In the genomic region with DNA sequence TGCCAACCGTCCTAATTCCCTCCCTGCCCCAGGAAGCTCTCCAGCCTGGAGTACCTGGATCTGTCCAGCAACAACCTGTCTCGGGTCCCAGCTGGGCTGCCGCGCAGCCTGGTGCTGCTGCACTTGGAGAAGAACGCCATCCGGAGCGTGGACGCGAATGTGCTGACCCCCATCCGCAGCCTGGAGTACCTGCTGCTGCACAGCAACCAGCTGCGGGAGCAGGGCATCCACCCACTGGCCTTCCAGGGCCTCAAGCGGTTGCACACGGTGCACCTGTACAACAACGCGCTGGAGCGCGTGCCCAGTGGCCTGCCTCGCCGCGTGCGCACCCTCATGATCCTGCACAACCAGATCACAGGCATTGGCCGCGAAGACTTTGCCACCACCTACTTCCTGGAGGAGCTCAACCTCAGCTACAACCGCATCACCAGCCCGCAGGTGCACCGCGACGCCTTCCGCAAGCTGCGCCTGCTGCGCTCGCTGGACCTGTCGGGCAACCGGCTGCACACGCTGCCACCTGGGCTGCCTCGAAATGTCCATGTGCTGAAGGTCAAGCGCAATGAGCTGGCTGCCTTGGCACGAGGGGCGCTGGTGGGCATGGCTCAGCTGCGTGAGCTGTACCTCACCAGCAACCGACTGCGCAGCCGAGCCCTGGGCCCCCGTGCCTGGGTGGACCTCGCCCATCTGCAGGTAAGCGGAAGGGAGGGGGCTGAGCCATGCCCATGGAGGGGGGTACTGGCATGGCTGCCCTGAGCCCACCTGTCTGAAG, we compare ENCODE assay signal across 19 cellular contexts. TPM values are rescaled to one million over a fixed set of nuclear protein-coding genes. Genes with fewer than 3 reads are reported as not detected.
"Had no signal": no experiment of that assay in that cellular context is flagged by ENCODE, and none has a peak within 500 bp of the region (broad histone marks: within the 10 kb centered on the region; RNA-seq: fewer than 3 reads in every experiment).

No MANE protein-coding gene starts in this region.

- H3K9me3 ChIP-seq: pancreas, suprapubic skin, transverse colon, vagina had no signal

- ATAC-seq: activated CD8-positive, alpha-beta memory T cell treated with anti-CD3 and anti-CD28 coated beads, Interleukin-2, amount 10 ng/mL, durations not matched to agents 7 days and 5 days; foreskin keratinocyte; naive thymus-derived CD8-positive, alpha-beta T cell; pancreas; T-cell had no signal

- DNase-seq: activated B cell treated with CpG ODN at 0.5 μM for 24 hours; activated CD4-positive, alpha-beta memory T cell treated with anti-CD3 and anti-CD28 coated beads, Interleukin-2, amount 10 ng/mL, durations not matched to agents 7 days and 5 days; activated CD4-positive, alpha-beta T cell treated with anti-CD3 and anti-CD28 coated beads for 48 hours; activated CD8-positive, alpha-beta memory T cell treated with anti-CD3 and anti-CD28 coated beads, Interleukin-2, amount 10 ng/mL, durations not matched to agents 7 days and 5 days; activated naive CD8-positive, alpha-beta T cell treated with anti-CD3 and anti-CD28 coated beads for 36 hours; amniotic stem cell; caudate nucleus; endodermal cell; foreskin keratinocyte; mesendoderm; stimulated activated CD4-positive, alpha-beta T cell treated with anti-CD3 and anti-CD28 coated beads, Interleukin-2, amount 100 ng/mL, for 24 hours; T-cell; transverse colon had no signal

- H3K36me3 ChIP-seq: pancreas, transverse colon had no signal

- H3K27ac ChIP-seq: dorsolateral prefrontal cortex, epithelial cell of prostate, foreskin keratinocyte, pancreas, suprapubic skin, transverse colon, vagina had no signal

- H3K4me1 ChIP-seq: foreskin keratinocyte, pancreas, suprapubic skin, transverse colon, vagina had no signal

- H3K27me3 ChIP-seq: dorsolateral prefrontal cortex, foreskin keratinocyte, pancreas, suprapubic skin, transverse colon, vagina had no signal

- H3K4me3 ChIP-seq: dorsolateral prefrontal cortex, pancreas, suprapubic skin, transverse colon, vagina had no signal

RNA-seq across cellular contexts. Expression of gene PODN, which starts 16.5 kb away (rescaled TPM):
- total RNA-seq: activated B cell treated with CpG ODN at 0.5 μM for 24 hours; activated CD4-positive, alpha-beta memory T cell treated with anti-CD3 and anti-CD28 coated beads, Interleukin-2, amount 10 ng/mL, durations not matched to agents 7 days and 5 days; activated CD8-positive, alpha-beta memory T cell treated with anti-CD3 and anti-CD28 coated beads, Interleukin-2, amount 10 ng/mL, durations not matched to agents 7 days and 5 days; activated naive CD8-positive, alpha-beta T cell treated with anti-CD3 and anti-CD28 coated beads for 36 hours; foreskin keratinocyte; naive thymus-derived CD8-positive, alpha-beta T cell had no signal
